ENCODE assay signal across 14 cellular contexts in genomic region chr14:52987042-52987441, GRCh38. TPM values are rescaled to one million over a fixed set of nuclear protein-coding genes. Genes with fewer than 3 reads are reported as not detected.
DNase-seq lines count a peak whose midpoint lies in the region; ATAC-seq and TF ChIP-seq lines count a peak whose summit lies in the region.
"Had no signal": no experiment of that assay in that cellular context is flagged by ENCODE, and none has a peak within 500 bp of the region (broad histone marks: within the 10 kb centered on the region; RNA-seq: fewer than 3 reads in every experiment).

No MANE protein-coding gene starts in this region.

- DNase-seq in A673 (ENCODE audit: low spot score) (peak; percentile 24), DMS79 (lab: John Stamatoyannopoulos, UW) (peak; percentile 25), NCI-H524 treated with DMSO at 0.1 percent for 48 hours (lab: John Stamatoyannopoulos, UW) (peak; percentile 22)
- no peak for DNase-seq in stimulated activated effector memory CD8-positive, alpha-beta T cell treated with anti-CD3 and anti-CD28 coated beads, Interleukin-12 subunit alpha, Interleukin-12 subunit beta, amount 100 ng/mL, for 72 hours (ENCODE audit: low spot score in 2 of 2)
- DNase-seq: CD8-positive, alpha-beta T cell; DMS153; GF-D8; H7 had no signal

- TF ChIP-seq CTCF in A673 (conservative IDR thresholded peaks at IDR 0.05; ENCODE audit: low read depth, low read length): no peak

- H3K27me3 ChIP-seq in A673 (replicated peaks; ENCODE audit: insufficient read depth, low read depth, low read length, poor library complexity): no peaks in the 10 kb centered on the region

- H3K4me1 ChIP-seq in A673 (ENCODE audit: insufficient read depth, low read length, poor library complexity, severe bottlenecking): peaks cover 23% of the 10 kb centered on the region
- H3K4me1 ChIP-seq: A549 had no signal

- ATAC-seq in stimulated activated effector memory CD8-positive, alpha-beta T cell treated with anti-CD3 and anti-CD28 coated beads, Interleukin-12 subunit alpha, Interleukin-12 subunit beta, amount 100 ng/mL, for 72 hours: peak; percentile 74
- ATAC-seq in HG03442 (IDR thresholded peaks at IDR 0.05; ENCODE audit: unreplicated experiment) (no peak), GM19035 (IDR thresholded peaks at IDR 0.05; ENCODE audit: unreplicated experiment) (no peak)
- ATAC-seq: A549; CD8-positive, alpha-beta T cell; GM23338; HepG2 had no signal

- POLR2A ChIA-PET in A673 (lab: Charles Lee; ENCODE audit: low non-redundant PET): no interaction called here

- H3K9me3 ChIP-seq in A673 (ENCODE audit: low read depth, low read length, poor library complexity, severe bottlenecking): no peaks in the 10 kb centered on the region
- H3K9me3 ChIP-seq: A549 had no signal

- no peak overlapping the region for H3K4me3 Mint-ChIP-seq in stimulated activated effector memory CD8-positive, alpha-beta T cell treated with anti-CD3 and anti-CD28 coated beads, Interleukin-12 subunit alpha, Interleukin-12 subunit beta, amount 100 ng/mL, for 72 hours
- H3K4me3 Mint-ChIP-seq: CD14-positive monocyte; CD8-positive, alpha-beta T cell; GM23338 had no signal

- no peak overlapping the region for H3K27ac Mint-ChIP-seq in stimulated activated effector memory CD8-positive, alpha-beta T cell treated with anti-CD3 and anti-CD28 coated beads, Interleukin-12 subunit alpha, Interleukin-12 subunit beta, amount 100 ng/mL, for 72 hours
- H3K27ac Mint-ChIP-seq: CD8-positive, alpha-beta T cell; GM23338 had no signal

- no TSS peak for BruUV-seq in A673 (replicated peaks; lab: Mats Ljungman, UMichigan)

- no peaks in the 10 kb centered on the region for H3K9me3 Mint-ChIP-seq in stimulated activated effector memory CD8-positive, alpha-beta T cell treated with anti-CD3 and anti-CD28 coated beads, Interleukin-12 subunit alpha, Interleukin-12 subunit beta, amount 100 ng/mL, for 72 hours
- H3K9me3 Mint-ChIP-seq: CD8-positive, alpha-beta T cell; GM23338 had no signal

- peak overlapping the region; percentile 14 for H3K4me3 ChIP-seq in A673 (ENCODE audit: low read depth, low read length, poor library complexity, severe bottlenecking)
- H3K4me3 ChIP-seq: A549, GM23338 had no signal

- no peaks in the 10 kb centered on the region for H3K36me3 ChIP-seq in A673 (ENCODE audit: insufficient read depth, low read length, poor library complexity, severe bottlenecking)

- no peak overlapping the region for H3K27ac ChIP-seq in A673 (ENCODE audit: low read depth, low read length, poor library complexity, severe bottlenecking)
- H3K27ac ChIP-seq: A549 had no signal

- intact Hi-C loops in A673 (cut with micrococcal nuclease; ENCODE audit: unreplicated experiment): no loop called here

- H3K4me1 Mint-ChIP-seq in stimulated activated effector memory CD8-positive, alpha-beta T cell treated with anti-CD3 and anti-CD28 coated beads, Interleukin-12 subunit alpha, Interleukin-12 subunit beta, amount 100 ng/mL, for 72 hours: no peaks in the 10 kb centered on the region
- H3K4me1 Mint-ChIP-seq: CD14-positive monocyte, GM23338 had no signal

- CTCF ChIA-PET in A673 (lab: Charles Lee): no interaction called here

- no peaks in the 10 kb centered on the region for H3K36me3 Mint-ChIP-seq in stimulated activated effector memory CD8-positive, alpha-beta T cell treated with anti-CD3 and anti-CD28 coated beads, Interleukin-12 subunit alpha, Interleukin-12 subunit beta, amount 100 ng/mL, for 72 hours
- H3K36me3 Mint-ChIP-seq: CD14-positive monocyte; CD8-positive, alpha-beta T cell had no signal

RNA-seq across cellular contexts. Expression of gene FERMT2, which starts 36.2 kb away (rescaled TPM):
- total RNA-seq in A673 (2021): 38.3 and 48.0 TPM in 2 replicates
- total RNA-seq: CD8-positive, alpha-beta T cell had no signal

Comparison
In these comparisons a context has a peak if more than half of its experiments do, and no peak if none do; other contexts are left out.
1. DNase-seq: peak in A673 (single experiment), DMS79 (single experiment) and NCI-H524 treated with DMSO at 0.1 percent for 48 hours (single experiment); none in stimulated activated effector memory CD8-positive, alpha-beta T cell treated with anti-CD3 and anti-CD28 coated beads, Interleukin-12 subunit alpha, Interleukin-12 subunit beta, amount 100 ng/mL, for 72 hours (0 of 2).